25 cellular contexts compared by ENCODE assay signal in the genomic region with DNA sequence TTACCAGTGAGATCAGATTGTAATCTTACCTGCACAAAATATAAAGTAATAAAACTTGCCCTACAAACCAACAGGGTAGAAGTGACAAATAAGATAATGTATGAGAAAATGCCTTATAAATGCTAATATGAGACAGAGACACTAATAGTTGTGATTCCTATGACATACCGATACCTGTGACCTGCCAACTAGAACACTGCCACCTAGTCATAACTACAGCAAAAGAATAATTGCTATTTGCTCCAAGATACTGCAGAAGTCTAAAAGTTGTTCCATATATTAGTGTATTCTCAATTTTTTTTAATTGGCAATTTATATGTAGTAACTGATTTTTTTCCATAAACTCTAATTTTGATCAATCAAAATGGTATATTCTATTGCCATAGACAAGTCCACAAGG. TPM values are rescaled to one million over a fixed set of nuclear protein-coding genes. Genes with fewer than 3 reads are reported as not detected.
"Had no signal": no experiment of that assay in that cellular context is flagged by ENCODE, and none has a peak within 500 bp of the region (broad histone marks: within the 10 kb centered on the region; RNA-seq: fewer than 3 reads in every experiment).

No MANE protein-coding gene starts in this region.

- H3K4me1 ChIP-seq: colonic mucosa, gastrocnemius medialis, parathyroid adenoma, prostate gland, tibial artery, upper lobe of left lung, uterus had no signal

- H3K79me2 ChIP-seq: parathyroid adenoma had no signal

- H3K9ac ChIP-seq: parathyroid adenoma had no signal

- H3K36me3 ChIP-seq: colonic mucosa, prostate gland, uterus had no signal

- ATAC-seq: esophagus mucosa; gastrocnemius medialis; left ventricle myocardium superior; naive thymus-derived CD4-positive, alpha-beta T cell; sciatic nerve; stimulated activated memory B cell treated with anti-CD40 and anti-IgM and Interleukin-4, amounts not matched to agents 10 μg/mL and 1 μg/mL and 100 μg/mL, for 72 hours had no signal

- FAIRE-seq: keratinocyte had no signal

- H3K9me3 ChIP-seq: colonic mucosa, gastrocnemius medialis, heart right ventricle, prostate gland, spleen, tibial artery, upper lobe of left lung, uterus had no signal

- H2AFZ ChIP-seq: parathyroid adenoma had no signal

- H3K27ac ChIP-seq: colonic mucosa, gastrocnemius medialis, heart right ventricle, parathyroid adenoma, prostate gland, spleen, tibial artery, upper lobe of left lung, uterus had no signal

- H3K4me3 ChIP-seq: colonic mucosa, gastrocnemius medialis, heart right ventricle, lung, prostate gland, spleen, tibial artery, upper lobe of left lung, uterus had no signal

- H3K27me3 ChIP-seq: colonic mucosa, gastrocnemius medialis, heart right ventricle, spleen, tibial artery, upper lobe of left lung, uterus had no signal

- DNase-seq: colonic mucosa; effector CD4-positive, alpha-beta T cell; endodermal cell; gastrocnemius medialis; heart right ventricle; left ventricle myocardium superior; naive thymus-derived CD4-positive, alpha-beta T cell; nephron progenitor cell; spleen; stimulated activated CD4-positive, alpha-beta T cell treated with anti-CD3 and anti-CD28 coated beads, Interleukin-15, amount 100 ng/mL, for 24 hours; stimulated activated CD4-positive, alpha-beta T cell treated with anti-CD3 and anti-CD28 coated beads, Interleukin-1b, Interleukin-23, amount 100 ng/mL, for 48 hours; stimulated activated CD4-positive, alpha-beta T cell treated with anti-CD3 and anti-CD28 coated beads, Interleukin-4, amount 100 ng/mL, for 24 hours; tibial artery; upper lobe of left lung; uterus had no signal

RNA-seq across cellular contexts. Expression of gene GP5, which starts 25.3 kb away (rescaled TPM):
- total RNA-seq: left ventricle myocardium superior, mesenteric fat pad, prostate gland had no signal

RNA-seq across cellular contexts. Expression of gene LRRC15, which starts 54.8 kb away (rescaled TPM):
- total RNA-seq: naive thymus-derived CD4-positive, alpha-beta T cell; renal cortical epithelial cell; temporal lobe had no signal
- polyA plus RNA-seq: keratinocyte; naive thymus-derived CD4-positive, alpha-beta T cell had no signal
